Comparison of ENCODE assay signal across 13 cellular contexts in genomic region chr2:156703628-156704027, GRCh38.
DNase-seq lines count a peak whose midpoint lies in the region; ATAC-seq, FAIRE-seq and TF ChIP-seq lines count a peak whose summit lies in the region.
"Had no signal": no experiment of that assay in that cellular context is flagged by ENCODE, and none has a peak within 500 bp of the region (broad histone marks: within the 10 kb centered on the region; RNA-seq: fewer than 3 reads in every experiment).

No MANE protein-coding gene starts in this region.

- H3K27me3 ChIP-seq in K562 (ENCODE audit: control insufficient read depth in 2 of 2, insufficient read depth in 2 of 2, low read length in 2 of 2) (no peaks in the 10 kb centered on the region), gastroesophageal sphincter (no peaks in the 10 kb centered on the region), right cardiac atrium (ENCODE audit: control insufficient read depth, insufficient read depth) (no peaks in the 10 kb centered on the region), upper lobe of right lung (no peaks in the 10 kb centered on the region)

- peaks cover 0 to 7% of the 10 kb centered on the region in 2 experiments; a peak in 2 of 5 replicates for H3K4me1 ChIP-seq in K562 (replicated peaks in 1 of 2; ENCODE audit: control insufficient read depth in 2 of 2, insufficient read depth in 2 of 2, low read length in 2 of 2)
- H3K4me1 ChIP-seq in gastroesophageal sphincter: peaks cover 0 to 21% (median 0%) of the 10 kb centered on the region in 3 donors
- H3K4me1 ChIP-seq in right cardiac atrium (ENCODE audit: control insufficient read depth, insufficient read depth, low read length): peaks cover 2% of the 10 kb centered on the region
- H3K4me1 ChIP-seq in upper lobe of right lung: peaks cover 6% of the 10 kb centered on the region

- H3K9me3 ChIP-seq in K562 (replicated peaks; ENCODE audit: control insufficient read depth, insufficient read depth, low read depth, low read length) (no peaks in the 10 kb centered on the region; the same call in 1 of the 2 replicates), gastroesophageal sphincter (no peaks in the 10 kb centered on the region), right cardiac atrium (ENCODE audit: control insufficient read depth, low read length) (no peaks in the 10 kb centered on the region), upper lobe of right lung (no peaks in the 10 kb centered on the region)

- in situ Hi-C loops in K562 (cut with MboI): no loop called here

- no peak for FAIRE-seq in K562 (lab: Jason Lieb, UNC)
- FAIRE-seq: A204.1, H54, HepG2, HTR-8/SVneo had no signal

- no TSS peak for BruUV-seq in K562 (replicated peaks; lab: Mats Ljungman, UMichigan)

- WGBS in K562 (ENCODE audit: insufficient coverage, low coverage, missing lambda C conversion rate): 41% methylated on average over 6 of the region's 6 CpGs
- 57 to 63% methylated on average over 6 of the region's 6 CpGs for WGBS in gastroesophageal sphincter (ENCODE audit: low coverage in 1 of 2), 2 donors
- WGBS in right cardiac atrium: 61% methylated on average over 6 of the region's 6 CpGs

- POLR2A ChIA-PET in K562 (lab: Yijun Ruan, JAX): no interaction called here

- no peaks in the 10 kb centered on the region for H4K20me1 ChIP-seq in K562 (replicated peaks; ENCODE audit: control insufficient read depth, insufficient read depth, low read length)

- no peak for DNase-seq in K562 (ENCODE audit: extremely low read depth in 1 of 4, low spot score in 3 of 4)
- DNase-seq in right cardiac atrium: no peak
- DNase-seq in upper lobe of right lung: no peak
- DNase-seq in NCI-H146 treated with DMSO at 0.1 percent for 48 hours (lab: John Stamatoyannopoulos, UW; ENCODE audit: unreplicated experiment): no peak
- no peak for DNase-seq in Ammon's horn (ENCODE audit: low spot score)
- DNase-seq: CD8-positive, alpha-beta T cell had no signal

- no peaks in the 10 kb centered on the region for H3K79me2 ChIP-seq in K562 (ENCODE audit: control insufficient read depth, insufficient read depth, low read length)

- no peak overlapping the region for H3K4me2 ChIP-seq in K562 (ENCODE audit: insufficient read depth, low read length)

- CTCF ChIA-PET in K562 (lab: Yijun Ruan, JAX; ENCODE audit: low intra/inter-chr PET ratio): no interaction called here

- no peak for TF ChIP-seq POLR2A in K562 (conservative IDR thresholded peaks at IDR 0.05)
- TF ChIP-seq POLR2A in gastroesophageal sphincter (IDR thresholded peaks at IDR 0.05): no peak

- no peaks in the 10 kb centered on the region for H3K9me1 ChIP-seq in K562 (ENCODE audit: control insufficient read depth, insufficient read depth, low read length)

- no peak for TF ChIP-seq EP300 in K562 (IDR thresholded peaks at IDR 0.05; ENCODE audit: low read length)
- TF ChIP-seq EP300 in gastroesophageal sphincter (IDR thresholded peaks at IDR 0.05): no peak

- H3K4me3 ChIP-seq in K562 (no peak overlapping the region), gastroesophageal sphincter (no peak overlapping the region), right cardiac atrium (ENCODE audit: low read length) (no peak overlapping the region), upper lobe of right lung (no peak overlapping the region)

- ATAC-seq in K562 (no peak), gastroesophageal sphincter (peak; percentile 68), right cardiac atrium (peak; percentile 26 to 82), upper lobe of right lung (no peak), GM18909 (IDR thresholded peaks at IDR 0.05; ENCODE audit: poor library complexity, unreplicated experiment) (no peak)
- ATAC-seq: CD8-positive, alpha-beta T cell; HCT116; HepG2 had no signal

- H3K27ac ChIP-seq in K562 (ENCODE audit: extremely low read depth, low read depth, low read length) (peak overlapping the region; percentile 73; the same call in 1 of the 3 replicates), gastroesophageal sphincter (peak overlapping the region in 2 of 4 donors; percentile 37 to 44), right cardiac atrium (ENCODE audit: low read length) (no peak overlapping the region), upper lobe of right lung (peak overlapping the region; percentile 20)

- TF ChIP-seq CTCF in K562 (IDR thresholded peaks at IDR 0.05 in 2 of 3, conservative IDR thresholded peaks at IDR 0.05 in 1 of 3; ENCODE audit: insufficient read depth in 2 of 3, low read depth in 1 of 3, low read length in 3 of 3): no peak
- TF ChIP-seq CTCF in gastroesophageal sphincter (IDR thresholded peaks at IDR 0.05): no peak
- no peak for TF ChIP-seq CTCF in upper lobe of right lung (IDR thresholded peaks at IDR 0.05)

- intact Hi-C loops in K562 (cut with micrococcal nuclease) (no loop called here), right cardiac atrium (cut with DNase I) (no loop called here), upper lobe of right lung (cut with DNase I) (no loop called here)

- H2AFZ ChIP-seq in K562 (ENCODE audit: low read depth, low read length): peak overlapping the region; percentile 0

- TF ChIP-seq RAD21 in K562 (CRISPR knock-in tag; conservative IDR thresholded peaks at IDR 0.05 in 1 of 2, IDR thresholded peaks at IDR 0.05 in 1 of 2): no peak

- no peak overlapping the region for H3K9ac ChIP-seq in K562 (ENCODE audit: insufficient read depth in 1 of 2, low read depth in 2 of 2, low read length in 2 of 2)

- H3K36me3 ChIP-seq in K562 (ENCODE audit: control insufficient read depth, insufficient read depth, low read length) (no peaks in the 10 kb centered on the region), gastroesophageal sphincter (no peaks in the 10 kb centered on the region), upper lobe of right lung (no peaks in the 10 kb centered on the region)

TF ChIP-seq in K562, 482 proteins besides CTCF, POLR2A, EP300 and RAD21:
- TF ChIP-seq BRCA1 (IDR thresholded peaks at IDR 0.05) (no peak), BRCA1 (CRISPR knock-in tag; IDR thresholded peaks at IDR 0.05) (no peak), TEAD4 (IDR thresholded peaks at IDR 0.05; ENCODE audit: low read length) (no peak), TEAD4 (CRISPR knock-in tag; IDR thresholded peaks at IDR 0.05; ENCODE audit: borderline replicate concordance) (no peak), TARDBP (IDR thresholded peaks at IDR 0.05) (no peak), THAP7 (CRISPR knock-in tag; IDR thresholded peaks at IDR 0.05) (no peak), ZFPM2 (CRISPR knock-in tag; IDR thresholded peaks at IDR 0.05) (no peak), TAF1 (IDR thresholded peaks at IDR 0.05; ENCODE audit: control insufficient read depth, extremely low read depth, insufficient read depth, low read length, severe bottlenecking) (no peak), SAP30 (IDR thresholded peaks at IDR 0.05; ENCODE audit: borderline replicate concordance, insufficient read depth, low read depth, low read length, poor library complexity, severe bottlenecking) (no peak), GTF2F1 (IDR thresholded peaks at IDR 0.05; ENCODE audit: low read depth, low read length) (no peak)
- TF ChIP-seq, protein P1, sequence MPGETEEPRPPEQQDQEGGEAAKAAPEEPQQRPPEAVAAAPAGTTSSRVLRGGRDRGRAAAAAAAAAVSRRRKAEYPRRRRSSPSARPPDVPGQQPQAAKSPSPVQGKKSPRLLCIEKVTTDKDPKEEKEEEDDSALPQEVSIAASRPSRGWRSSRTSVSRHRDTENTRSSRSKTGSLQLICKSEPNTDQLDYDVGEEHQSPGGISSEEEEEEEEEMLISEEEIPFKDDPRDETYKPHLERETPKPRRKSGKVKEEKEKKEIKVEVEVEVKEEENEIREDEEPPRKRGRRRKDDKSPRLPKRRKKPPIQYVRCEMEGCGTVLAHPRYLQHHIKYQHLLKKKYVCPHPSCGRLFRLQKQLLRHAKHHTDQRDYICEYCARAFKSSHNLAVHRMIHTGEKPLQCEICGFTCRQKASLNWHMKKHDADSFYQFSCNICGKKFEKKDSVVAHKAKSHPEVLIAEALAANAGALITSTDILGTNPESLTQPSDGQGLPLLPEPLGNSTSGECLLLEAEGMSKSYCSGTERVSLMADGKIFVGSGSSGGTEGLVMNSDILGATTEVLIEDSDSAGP (CRISPR knock-in tag; IDR thresholded peaks at IDR 0.05): no peak

Comparison
In these comparisons a context has a peak if more than half of its experiments do, and no peak if none do; other contexts are left out.
1. ATAC-seq: peak in gastroesophageal sphincter (single experiment) and right cardiac atrium (2 of 2); none in K562 (single experiment), upper lobe of right lung (single experiment) and GM18909 (single experiment).